ENCODE assay signal across 8 cellular contexts in the genomic region with DNA sequence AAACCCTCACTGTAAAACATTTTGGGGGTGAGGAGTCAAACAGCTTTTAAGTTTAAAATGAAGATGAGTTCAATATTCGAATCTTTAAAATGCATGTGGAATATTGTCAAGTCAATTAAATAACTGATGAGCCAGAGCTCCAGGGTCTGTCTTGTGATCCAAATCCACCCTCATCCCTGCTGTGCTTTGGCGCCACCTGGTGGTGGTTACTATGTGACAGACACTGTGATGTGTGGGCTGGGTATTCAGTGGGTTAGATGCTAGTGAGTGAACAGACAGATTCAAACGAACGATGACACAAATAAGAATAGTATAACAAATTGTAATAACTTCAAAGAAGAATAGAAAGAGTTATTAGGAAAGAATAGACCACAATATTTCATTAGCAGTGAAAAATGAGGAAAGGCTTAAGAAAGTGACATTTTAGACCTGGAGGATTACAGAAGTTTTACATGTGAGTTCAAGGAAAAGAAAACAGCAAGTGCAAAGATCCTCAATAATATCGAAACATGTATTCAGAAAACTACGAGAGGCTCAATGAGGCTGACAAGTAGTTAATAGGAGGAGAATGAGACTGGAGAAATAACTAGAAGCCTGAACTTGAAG.
A peak's percentile ranks its signal among the peaks of the same experiment; 100 is the strongest.
DNase-seq lines count a peak whose midpoint lies in the region; FAIRE-seq and TF ChIP-seq lines count a peak whose summit lies in the region.

No MANE protein-coding gene starts in this region.

- no peak overlapping the region for H3K4me3 ChIP-seq in HFF-Myc (replicated peaks; ENCODE audit: low read depth, low read length)

- FAIRE-seq in islet of Langerhans (lab: Jason Lieb, UNC) = peak; percentile 97

- peak; percentile 96 for TF ChIP-seq CTCF in HFF-Myc (IDR thresholded peaks at IDR 0.05; ENCODE audit: low read depth, low read length, missing control alignments)

- peak; percentile 42 for DNase-seq in NCI-H146 (lab: John Stamatoyannopoulos, UW)
- no peak for DNase-seq in NCI-H146 treated with DMSO at 0.1 percent for 48 hours (lab: John Stamatoyannopoulos, UW; ENCODE audit: unreplicated experiment)
- DNase-seq in HFF-Myc (ENCODE audit: extremely low read depth, low read depth) = peak; percentile 59
- DNase-seq in MV-4-11 (lab: John Stamatoyannopoulos, UW) = peak; percentile 1
- DNase-seq in UCSD-AML1 (lab: John Stamatoyannopoulos, UW; ENCODE audit: unreplicated experiment) = peak; percentile 65
- peak; percentile 61 to 84 for DNase-seq in T47D (ENCODE audit: low read depth in 1 of 2, low spot score in 1 of 2)
- peak; percentile 49 to 64 (median 59) for DNase-seq in stimulated activated CD4-positive, alpha-beta T cell treated with anti-CD3 and anti-CD28 coated beads, Interleukin-1b, Interleukin-23, amount 100 ng/mL, for 24 hours (ENCODE audit: low read depth in 4 of 4, low spot score in 1 of 4)

- in situ Hi-C loops in T47D (cut with HindIII; ENCODE audit: low pct_unique_long_range_greater_than_20kb, low sequenced_read_pairs) = no loop called here
